13 cellular contexts compared by ENCODE assay signal in genomic region chr4:16000708-16001483, GRCh38. TPM values are rescaled to one million over a fixed set of nuclear protein-coding genes. Genes with fewer than 3 reads are reported as not detected.
DNase-seq lines count a peak whose midpoint lies in the region; ATAC-seq, FAIRE-seq and TF ChIP-seq lines count a peak whose summit lies in the region.
"Had no signal": no experiment of that assay in that cellular context is flagged by ENCODE, and none has a peak within 500 bp of the region (broad histone marks: within the 10 kb centered on the region; RNA-seq: fewer than 3 reads in every experiment).

No MANE protein-coding gene starts in this region.

- H3K36me3 ChIP-seq in gastroesophageal sphincter = no peaks in the 10 kb centered on the region
- H3K36me3 ChIP-seq: BE2C had no signal

- TF ChIP-seq CTCF in gastroesophageal sphincter (IDR thresholded peaks at IDR 0.05) = no peak

- H3K9me3 ChIP-seq in gastroesophageal sphincter = no peaks in the 10 kb centered on the region
- H3K9me3 ChIP-seq: BE2C had no signal

- no peak for FAIRE-seq in GM12891 (lab: Jason Lieb, UNC)

- DNase-seq in stimulated activated naive CD8-positive, alpha-beta T cell treated with anti-CD3 and anti-CD28 coated beads, Interleukin-15, amount 100 ng/mL, for 72 hours = no peak
- DNase-seq in stimulated activated naive CD8-positive, alpha-beta T cell treated with anti-CD3 and anti-CD28 coated beads, Interleukin-15, Interleukin-2, amounts not matched to agents 100 U/mL and 50 U/mL, for 24 hours = no peak
- DNase-seq in stimulated activated CD4-positive, alpha-beta T cell treated with anti-CD3 and anti-CD28 coated beads, Interleukin-1b, Interleukin-23, amount 100 ng/mL, for 48 hours = no peak
- DNase-seq in dermis blood vessel endothelial cell = no peak
- DNase-seq in GM12891 (ENCODE audit: insufficient read length, low spot score) = no peak
- DNase-seq: activated gamma-delta T cell had no signal

- WGBS in gastroesophageal sphincter (ENCODE audit: low coverage in 1 of 2), 2 donors = 55 to 67% methylated on average over 6 to 12 of the region's 12 CpGs

- no peaks in the 10 kb centered on the region for H3K9me3 Mint-ChIP-seq in stimulated activated naive CD8-positive, alpha-beta T cell treated with anti-CD3 and anti-CD28 coated beads, Interleukin-15, amount 100 ng/mL, for 72 hours
- H3K9me3 Mint-ChIP-seq: activated CD4-positive, alpha-beta T cell treated with anti-CD3 and anti-CD28 coated beads, Interleukin-2, amount 10 ng/mL, durations not matched to agents 7 days and 5 days had no signal

- H3K27me3 Mint-ChIP-seq in stimulated activated naive CD8-positive, alpha-beta T cell treated with anti-CD3 and anti-CD28 coated beads, Interleukin-15, amount 100 ng/mL, for 72 hours = no peaks in the 10 kb centered on the region

- no peak overlapping the region for H3K27ac Mint-ChIP-seq in stimulated activated naive CD8-positive, alpha-beta T cell treated with anti-CD3 and anti-CD28 coated beads, Interleukin-15, amount 100 ng/mL, for 72 hours
- H3K27ac Mint-ChIP-seq: activated CD4-positive, alpha-beta T cell treated with anti-CD3 and anti-CD28 coated beads, Interleukin-2, amount 10 ng/mL, durations not matched to agents 7 days and 5 days had no signal

- no peak overlapping the region for H3K4me3 Mint-ChIP-seq in stimulated activated naive CD8-positive, alpha-beta T cell treated with anti-CD3 and anti-CD28 coated beads, Interleukin-15, amount 100 ng/mL, for 72 hours
- H3K4me3 Mint-ChIP-seq: activated CD4-positive, alpha-beta T cell treated with anti-CD3 and anti-CD28 coated beads, Interleukin-2, amount 10 ng/mL, durations not matched to agents 7 days and 5 days had no signal

- no peak for TF ChIP-seq POLR2A in gastroesophageal sphincter (IDR thresholded peaks at IDR 0.05)
- no peak for TF ChIP-seq POLR2A in GM12891 (IDR thresholded peaks at IDR 0.05; ENCODE audit: low read depth, low read length)

- no peaks in the 10 kb centered on the region for H3K4me1 Mint-ChIP-seq in stimulated activated naive CD8-positive, alpha-beta T cell treated with anti-CD3 and anti-CD28 coated beads, Interleukin-15, amount 100 ng/mL, for 72 hours
- H3K4me1 Mint-ChIP-seq: activated CD4-positive, alpha-beta T cell treated with anti-CD3 and anti-CD28 coated beads, Interleukin-2, amount 10 ng/mL, durations not matched to agents 7 days and 5 days had no signal

- no peak for TF ChIP-seq EP300 in gastroesophageal sphincter (IDR thresholded peaks at IDR 0.05)

- no peaks in the 10 kb centered on the region for H3K27me3 ChIP-seq in gastroesophageal sphincter
- H3K27me3 ChIP-seq: BE2C had no signal

- H3K27ac ChIP-seq in gastroesophageal sphincter = no peak overlapping the region
- H3K27ac ChIP-seq: parathyroid adenoma had no signal

- peak; percentile 68 for ATAC-seq in stimulated activated naive CD8-positive, alpha-beta T cell treated with anti-CD3 and anti-CD28 coated beads, Interleukin-15, amount 100 ng/mL, for 72 hours
- no peak for ATAC-seq in stimulated activated naive CD8-positive, alpha-beta T cell treated with anti-CD3 and anti-CD28 coated beads, Interleukin-15, Interleukin-2, amounts not matched to agents 100 U/mL and 50 U/mL, for 24 hours
- ATAC-seq in HG03280 (IDR thresholded peaks at IDR 0.05; ENCODE audit: unreplicated experiment) (peak; percentile 13), gastroesophageal sphincter (peak; percentile 17), GM18520 (IDR thresholded peaks at IDR 0.05; ENCODE audit: unreplicated experiment) (no peak)

- H3K4me1 ChIP-seq in gastroesophageal sphincter = peaks cover 0 to 9% (median 0%) of the 10 kb centered on the region in 3 donors
- H3K4me1 ChIP-seq: parathyroid adenoma had no signal

- no peak overlapping the region for H3K4me3 ChIP-seq in gastroesophageal sphincter

TF ChIP-seq in GM12891, 5 proteins besides CTCF, POLR2A, EP300 and RAD21:
- TF ChIP-seq POLR2AphosphoS5 (IDR thresholded peaks at IDR 0.05; ENCODE audit: low read depth, low read length) = no peak
- TF ChIP-seq TAF1 (IDR thresholded peaks at IDR 0.05; ENCODE audit: low read depth, low read length) = no peak
- TF ChIP-seq POU2F2 (IDR thresholded peaks at IDR 0.05; ENCODE audit: low read depth, low read length) = no peak
- no peak for TF ChIP-seq PAX5 (IDR thresholded peaks at IDR 0.05; ENCODE audit: insufficient read depth, low read length, severe bottlenecking)
- TF ChIP-seq SPI1 (IDR thresholded peaks at IDR 0.05; ENCODE audit: low read depth, low read length) = no peak

RNA-seq across cellular contexts. Expression of gene FGFBP2, which starts 37.9 kb away (rescaled TPM):
- total RNA-seq in gastroesophageal sphincter (1 to 10 TPM in 3 of 4 donors, under 1 TPM in 1; 0.62 to 5.2 (median 2.2) TPM), dermis blood vessel endothelial cell (not detected in 2 replicates)
- not detected for polyA plus RNA-seq in GM12891 (2012; ENCODE audit: low read depth, missing spikeins)
- total RNA-seq: bronchial epithelial cell had no signal

Comparison
In these comparisons a context has a peak if more than half of its experiments do, and no peak if none do; other contexts are left out.
1. ATAC-seq: peak in stimulated activated naive CD8-positive, alpha-beta T cell treated with anti-CD3 and anti-CD28 coated beads, Interleukin-15, amount 100 ng/mL, for 72 hours (single experiment), HG03280 (single experiment) and gastroesophageal sphincter (single experiment); none in stimulated activated naive CD8-positive, alpha-beta T cell treated with anti-CD3 and anti-CD28 coated beads, Interleukin-15, Interleukin-2, amounts not matched to agents 100 U/mL and 50 U/mL, for 24 hours (single experiment) and GM18520 (single experiment).